Comparison of ENCODE assay signal across 31 cellular contexts in genomic region chr3:52345521-52346110, GRCh38. TPM values are rescaled to one million over a fixed set of nuclear protein-coding genes. Genes with fewer than 3 reads are reported as not detected.
DNase-seq lines count a peak whose midpoint lies in the region; ATAC-seq, FAIRE-seq and TF ChIP-seq lines count a peak whose summit lies in the region.
"Had no signal": no experiment of that assay in that cellular context is flagged by ENCODE, and none has a peak within 500 bp of the region (broad histone marks: within the 10 kb centered on the region; RNA-seq: fewer than 3 reads in every experiment).

No MANE protein-coding gene starts in this region.

- H2AFZ ChIP-seq in SK-N-SH (ENCODE audit: low read depth) = no peak overlapping the region

- CTCF ChIA-PET in SK-N-SH (lab: Yijun Ruan, JAX) = interaction anchor here (5.8 to 32.8 kb wide), 3 partner anchors 52 to 125 kb away, joined by 25 to 504 read pairs (median 109); partner anchors contain the start of genes GLYCTK and TLR9

- POLR2A ChIA-PET in SK-N-SH (lab: Yijun Ruan, JAX) = no interaction called here

- no peak for ATAC-seq in HG03039 (IDR thresholded peaks at IDR 0.05; ENCODE audit: unreplicated experiment)
- ATAC-seq: activated T-cell treated with anti-CD3 and anti-CD28 coated beads, Interleukin-2, amount 50 U/mL, for 72 hours; natural killer cell; stimulated activated effector memory CD8-positive, alpha-beta T cell treated with anti-CD3 and anti-CD28 coated beads, Interleukin-12 subunit alpha, Interleukin-12 subunit beta, amount 100 ng/mL, for 72 hours had no signal

- no peaks in the 10 kb centered on the region for H3F3A ChIP-seq in SK-N-SH (replicated peaks; ENCODE audit: insufficient read depth)

- FAIRE-seq in kidney (lab: Jason Lieb, UNC) = no peak

- no peak overlapping the region for H3K27ac ChIP-seq in SK-N-SH (ENCODE audit: low read depth in 2 of 2, low read length in 1 of 2)
- no peak overlapping the region for H3K27ac ChIP-seq in kidney (ENCODE audit: low read depth in 2 of 2, low read length in 2 of 2)
- H3K27ac ChIP-seq: C4-2B, SJSA1 had no signal

- H3K9me2 ChIP-seq in SK-N-SH = no peaks in the 10 kb centered on the region

- no peak for TF ChIP-seq RAD21 in SK-N-SH (IDR thresholded peaks at IDR 0.05; ENCODE audit: low read length)

- no peak for TF ChIP-seq EP300 in SK-N-SH (IDR thresholded peaks at IDR 0.05; ENCODE audit: borderline replicate concordance in 1 of 2, low read depth in 1 of 2, low read length in 1 of 2)

- H3K9me3 ChIP-seq in SK-N-SH = no peaks in the 10 kb centered on the region
- no peaks in the 10 kb centered on the region for H3K9me3 ChIP-seq in kidney (ENCODE audit: control insufficient read depth in 1 of 2, low read length in 2 of 2)
- H3K9me3 ChIP-seq: adrenal gland, Caco-2, sigmoid colon, SJSA1 had no signal

- H3K4me2 ChIP-seq in SK-N-SH = no peak overlapping the region

- H3K9ac ChIP-seq in SK-N-SH = no peak overlapping the region
- H3K9ac ChIP-seq in kidney (ENCODE audit: low read length in 2 of 2) = no peak overlapping the region

- TF ChIP-seq CTCF in SK-N-SH (IDR thresholded peaks at IDR 0.05) (no peak), cardiac fibroblast (IDR thresholded peaks at IDR 0.05; ENCODE audit: low read depth, low read length) (no peak), kidney (IDR thresholded peaks at IDR 0.05; ENCODE audit: borderline replicate concordance, extremely low read depth, insufficient read depth) (no peak)

- H3K27me3 ChIP-seq in SK-N-SH (ENCODE audit: insufficient read depth) = no peaks in the 10 kb centered on the region
- H3K27me3 ChIP-seq: adrenal gland, sigmoid colon, SJSA1 had no signal

- H4K20me1 ChIP-seq in SK-N-SH (ENCODE audit: insufficient read depth) = no peaks in the 10 kb centered on the region

- no peak overlapping the region for H3K4me3 ChIP-seq in SK-N-SH (ENCODE audit: low read depth in 2 of 2, low read length in 1 of 2)
- no peak overlapping the region for H3K4me3 ChIP-seq in cardiac fibroblast (replicated peaks in 1 of 2; ENCODE audit: low read depth in 2 of 2, low read length in 2 of 2)
- no peak overlapping the region for H3K4me3 ChIP-seq in kidney (ENCODE audit: low read length in 2 of 2)
- H3K4me3 ChIP-seq: adrenal gland, lung, sigmoid colon, SJSA1 had no signal

- no CpG with 5 or more reads among the region's 9 CpGs for WGBS in SK-N-SH (ENCODE audit: low lambda C conversion rate)

- H3K4me1 ChIP-seq in SK-N-SH (ENCODE audit: control insufficient read depth in 1 of 2, insufficient read depth in 2 of 2, low read depth in 1 of 2, low read length in 1 of 2) (no peaks in the 10 kb centered on the region), kidney (ENCODE audit: control insufficient read depth in 1 of 2, insufficient read depth in 1 of 2, low read depth in 1 of 2, low read length in 2 of 2) (no peaks in the 10 kb centered on the region)
- H3K4me1 ChIP-seq: Caco-2, SJSA1 had no signal

- H3K79me2 ChIP-seq in SK-N-SH (ENCODE audit: insufficient read depth) = no peaks in the 10 kb centered on the region

- no peaks in the 10 kb centered on the region for H3K36me3 ChIP-seq in SK-N-SH (replicated peaks in 1 of 2; ENCODE audit: control insufficient read depth in 1 of 2, insufficient read depth in 2 of 2, low read length in 1 of 2)
- H3K36me3 ChIP-seq in kidney (ENCODE audit: control insufficient read depth in 1 of 2, insufficient read depth in 2 of 2, low read length in 2 of 2) = peaks cover 10 to 27% of the 10 kb centered on the region in 2 donors
- H3K36me3 ChIP-seq: adrenal gland, SJSA1 had no signal

- intact Hi-C loops in kidney (cut with DNase I) = loop anchor here (10.0 kb wide), 1 partner anchor 121 kb away; the partner anchor contains the start of gene TLR9

- DNase-seq in EH (ENCODE audit: low read depth) (peak; percentile 42), SK-N-SH (no peak), cardiac fibroblast (ENCODE audit: low read depth in 2 of 2) (peak; percentile 21 to 22), kidney (peak; percentile 41), dedifferentiated amniotic fluid mesenchymal stem cell (ENCODE audit: extremely low spot score) (no peak), NCI-H1092 treated with DMSO at 0.1 percent for 48 hours (lab: John Stamatoyannopoulos, UW) (no peak)
- no peak for DNase-seq in activated effector memory CD4-positive, alpha-beta T cell treated with Interleukin-2 at 50 U/mL for 16 hours
- DNase-seq: ACHN; activated CD4-positive, alpha-beta T cell treated with anti-CD3 and anti-CD28 coated beads, Interleukin-2, amount 50 U/mL, for 4 hours; activated naive CD4-positive, alpha-beta T cell treated with Interleukin-2 at 50 U/mL for 16 hours; activated T-cell treated with anti-CD3 and anti-CD28 coated beads, Interleukin-2, amount 50 U/mL, for 72 hours; Caco-2; cortex of kidney; endodermal cell; GF-D8; hippocampal formation; KBM-7; natural killer cell; NCI-H1105 treated with DMSO at 0.1 percent for 48 hours; NCI-H2029; NCI-H510A treated with DMSO at 0.1 percent for 48 hours; sigmoid colon; stimulated activated CD4-positive, alpha-beta T cell treated with anti-CD3 and anti-CD28 coated beads, Interleukin-4, amount 100 ng/mL, for 4 hours; T-helper 1 cell; trophoblast cell had no signal

TF ChIP-seq in SK-N-SH, 30 proteins besides CTCF, POLR2A, EP300 and RAD21:
- TF ChIP-seq, protein P1, sequence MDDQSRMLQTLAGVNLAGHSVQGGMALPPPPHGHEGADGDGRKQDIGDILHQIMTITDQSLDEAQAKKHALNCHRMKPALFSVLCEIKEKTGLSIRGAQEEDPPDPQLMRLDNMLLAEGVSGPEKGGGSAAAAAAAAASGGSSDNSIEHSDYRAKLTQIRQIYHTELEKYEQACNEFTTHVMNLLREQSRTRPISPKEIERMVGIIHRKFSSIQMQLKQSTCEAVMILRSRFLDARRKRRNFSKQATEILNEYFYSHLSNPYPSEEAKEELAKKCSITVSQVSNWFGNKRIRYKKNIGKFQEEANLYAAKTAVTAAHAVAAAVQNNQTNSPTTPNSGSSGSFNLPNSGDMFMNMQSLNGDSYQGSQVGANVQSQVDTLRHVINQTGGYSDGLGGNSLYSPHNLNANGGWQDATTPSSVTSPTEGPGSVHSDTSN (IDR thresholded peaks at IDR 0.05) = no peak
- TF ChIP-seq FOSL2 (IDR thresholded peaks at IDR 0.05; ENCODE audit: borderline replicate concordance, low read depth) (peak; percentile 50; the same call in 1 of the 2 replicates), MXI1 (IDR thresholded peaks at IDR 0.05; ENCODE audit: low read depth, low read length) (no peak)

RNA-seq across cellular contexts. Expression of gene DNAH1, which starts 29.5 kb away (rescaled TPM):
- polyA plus RNA-seq in SK-N-SH (2012; rRNA removed) (5.1 and 6.7 TPM in 2 replicates), kidney (ENCODE audit: insufficient read depth, low read depth, low replicate concordance) (1.7 TPM)
- 1.2 and 1.4 TPM in 2 replicates for polyA plus RNA-seq in SK-N-SH (2012; cell fraction: cytosol; rRNA removed)
- 34.4 and 46.8 TPM in 2 replicates for polyA plus RNA-seq in SK-N-SH (2012; cell fraction: nucleus; rRNA removed)
- total RNA-seq in kidney = 12.1 TPM

RNA-seq across cellular contexts. Expression of gene GLYCTK, which starts 58.0 kb away (rescaled TPM):
- polyA plus RNA-seq in SK-N-SH (2012; rRNA removed) = 16.8 and 18.8 TPM in 2 replicates
- 4.5 and 7.4 TPM in 2 replicates for polyA plus RNA-seq in SK-N-SH (2012; cell fraction: cytosol; rRNA removed)
- polyA plus RNA-seq in SK-N-SH (2012; cell fraction: nucleus; rRNA removed) = 76.2 and 100 TPM in 2 replicates
- 30.7 TPM for total RNA-seq in kidney
- polyA plus RNA-seq in kidney (ENCODE audit: insufficient read depth, low read depth, low replicate concordance) = 50.2 TPM

Comparison
In these comparisons a context has a peak if more than half of its experiments do, and no peak if none do; other contexts are left out.
1. DNase-seq: peak in EH (single experiment), cardiac fibroblast (2 of 2) and kidney (single experiment); none in SK-N-SH (single experiment), dedifferentiated amniotic fluid mesenchymal stem cell (single experiment), activated effector memory CD4-positive, alpha-beta T cell treated with Interleukin-2 at 50 U/mL for 16 hours (single experiment) and NCI-H1092 treated with DMSO at 0.1 percent for 48 hours (single experiment).